ENCODE assay signal across 18 cellular contexts in genomic region chr18:2459886-2460285, GRCh38.
DNase-seq lines count a peak whose midpoint lies in the region; ATAC-seq lines count a peak whose summit lies in the region.
"Had no signal": no experiment of that assay in that cellular context is flagged by ENCODE, and none has a peak within 500 bp of the region (broad histone marks: within the 10 kb centered on the region; RNA-seq: fewer than 3 reads in every experiment).

No MANE protein-coding gene starts in this region.

- DNase-seq in ELR (ENCODE audit: low read depth) (peak; percentile 57), M059J (ENCODE audit: low read depth) (peak; percentile 69), epithelial cell of prostate (ENCODE audit: low read depth, low spot score) (peak; percentile 58), renal cortical epithelial cell (ENCODE audit: low read depth) (peak; percentile 14), NOMO-1 treated with dmso at 0.1 percent for 144 hours (lab: John Stamatoyannopoulos, UW; ENCODE audit: unreplicated experiment) (no peak), AG08395 (ENCODE audit: low spot score) (no peak)
- DNase-seq: ACHN; CD4-positive, alpha-beta memory T cell; KG1; MG63; NCI-H1105 treated with DMSO at 0.1 percent for 48 hours; NCI-H187 treated with DMSO at 0.1 percent for 48 hours; NCI-H446; NCI-H748 treated with DMSO at 0.1 percent for 48 hours; SHP77 had no signal

- ATAC-seq in GM21825 (IDR thresholded peaks at IDR 0.05; ENCODE audit: unreplicated experiment): no peak
- ATAC-seq: Panc1 had no signal

- no peak overlapping the region for H3K27ac ChIP-seq in epithelial cell of prostate
- H3K27ac ChIP-seq: HL-60 had no signal

Comparison
In these comparisons a context has a peak if more than half of its experiments do, and no peak if none do; other contexts are left out.
1. DNase-seq: peak in ELR (single experiment), M059J (single experiment), epithelial cell of prostate (single experiment) and renal cortical epithelial cell (single experiment); none in NOMO-1 treated with dmso at 0.1 percent for 144 hours (single experiment) and AG08395 (single experiment).